ENCODE assay signal across 28 cellular contexts in genomic region chr9:118558026-118558425, GRCh38.
"Had no signal": no experiment of that assay in that cellular context is flagged by ENCODE, and none has a peak within 500 bp of the region (broad histone marks: within the 10 kb centered on the region; RNA-seq: fewer than 3 reads in every experiment).

No MANE protein-coding gene starts in this region.

- DNase-seq: activated B cell treated with CpG ODN at 0.5 μM for 24 hours; activated CD4-positive, alpha-beta T cell treated with anti-CD3 and anti-CD28 coated beads for 1 hour; activated CD4-positive, alpha-beta T cell treated with anti-CD3 and anti-CD28 coated beads, Interleukin-2, amount 10 ng/mL, durations not matched to agents 24 days and 14 days; activated CD4-positive, alpha-beta T cell treated with anti-CD3 and anti-CD28 coated beads, Interleukin-2, amount 50 U/mL, for 48 hours; activated CD8-positive, alpha-beta memory T cell treated with anti-CD3 and anti-CD28 coated beads, Interleukin-2, amount 10 ng/mL, durations not matched to agents 7 days and 5 days; activated effector memory CD4-positive, alpha-beta T cell treated with Interleukin-2 at 50 U/mL for 16 hours; activated naive CD4-positive, alpha-beta T cell; activated T-cell treated with anti-CD3 and anti-CD28 coated beads, Interleukin-2, amount 50 U/mL, for 24 hours; aorta; body of pancreas; MG63; MV-4-11; NCI-H1092 treated with DMSO at 0.1 percent for 48 hours; NCI-H1417 treated with DMSO at 0.1 percent for 48 hours; NCI-H1694; NCI-H2029; NCI-H2107; NCI-H2171 treated with DMSO at 0.1 percent for 48 hours; NCI-H226; NCI-H526 treated with DMSO at 0.1 percent for 48 hours; NCI-H82; RPMI8226; T-cell; T-helper 2 cell; T1000 had no signal

- FAIRE-seq: bronchial epithelial cell, TTC549 had no signal

- H3K4me3 ChIP-seq: body of pancreas, MG63, SK-N-MC had no signal

- H3K4me1 ChIP-seq: body of pancreas had no signal

- H3K27ac ChIP-seq: body of pancreas, SK-N-MC had no signal

- H3K9me3 ChIP-seq: body of pancreas, MG63 had no signal

- H3K27me3 ChIP-seq: body of pancreas, MG63 had no signal

- H3K36me3 ChIP-seq: MG63 had no signal
